In genomic region chr1:27044613-27045091, GRCh38 we compare ENCODE assay signal across 7 cellular contexts. TPM values are rescaled to one million over a fixed set of nuclear protein-coding genes. Genes with fewer than 3 reads are reported as not detected.
A peak's percentile ranks its signal among the peaks of the same experiment; 100 is the strongest.
DNase-seq lines count a peak whose midpoint lies in the region; TF ChIP-seq lines count a peak whose summit lies in the region.

No MANE protein-coding gene starts in this region.

- H3K4me3 Mint-ChIP-seq in activated T-helper 2 cell treated with anti-CD3 and anti-CD28 coated beads, Interferon-gamma antibody, Interleukin-2, Interleukin-4, amounts not matched to agents 10 μg/mL and 5 μg/mL and 100 μg/mL, durations not matched to agents 14 hours and 24 hours and 36 hours (ENCODE audit: low read depth): peak overlapping the region; percentile 62

- no peaks in the 10 kb centered on the region for H3K36me3 Mint-ChIP-seq in activated T-helper 2 cell treated with anti-CD3 and anti-CD28 coated beads, Interferon-gamma antibody, Interleukin-2, Interleukin-4, amounts not matched to agents 10 μg/mL and 5 μg/mL and 100 μg/mL, durations not matched to agents 14 hours and 24 hours and 36 hours (ENCODE audit: low read depth)

- H3K27ac Mint-ChIP-seq in activated T-helper 2 cell treated with anti-CD3 and anti-CD28 coated beads, Interferon-gamma antibody, Interleukin-2, Interleukin-4, amounts not matched to agents 10 μg/mL and 5 μg/mL and 100 μg/mL, durations not matched to agents 14 hours and 24 hours and 36 hours: no peak overlapping the region

- peak; percentile 93 for TF ChIP-seq CTCF in GM12875 (IDR thresholded peaks at IDR 0.05; ENCODE audit: borderline replicate concordance, insufficient read depth, low read depth, low read length)

- H3K9me3 ChIP-seq in KOPT-K1 (ENCODE audit: insufficient read depth, low read length, poor library complexity, severe bottlenecking): no peaks in the 10 kb centered on the region

- H3K4me1 Mint-ChIP-seq in activated T-helper 2 cell treated with anti-CD3 and anti-CD28 coated beads, Interferon-gamma antibody, Interleukin-2, Interleukin-4, amounts not matched to agents 10 μg/mL and 5 μg/mL and 100 μg/mL, durations not matched to agents 14 hours and 24 hours and 36 hours (ENCODE audit: low read depth): peaks cover 16% of the 10 kb centered on the region

- H3K27me3 Mint-ChIP-seq in activated T-helper 2 cell treated with anti-CD3 and anti-CD28 coated beads, Interferon-gamma antibody, Interleukin-2, Interleukin-4, amounts not matched to agents 10 μg/mL and 5 μg/mL and 100 μg/mL, durations not matched to agents 14 hours and 24 hours and 36 hours (ENCODE audit: low read depth): no peaks in the 10 kb centered on the region

- no peaks in the 10 kb centered on the region for H3K9me3 Mint-ChIP-seq in activated T-helper 2 cell treated with anti-CD3 and anti-CD28 coated beads, Interferon-gamma antibody, Interleukin-2, Interleukin-4, amounts not matched to agents 10 μg/mL and 5 μg/mL and 100 μg/mL, durations not matched to agents 14 hours and 24 hours and 36 hours

- DNase-seq in RPMI8226 (peak; percentile 92), foreskin melanocyte (peak; percentile 61), occipital lobe (lab: John Stamatoyannopoulos, UW) (peak; percentile 73), superior temporal gyrus (ENCODE audit: extremely low spot score) (peak; percentile 97)
- DNase-seq in activated T-helper 2 cell treated with anti-CD3 and anti-CD28 coated beads, Interferon-gamma antibody, Interleukin-2, Interleukin-4, amounts not matched to agents 10 μg/mL and 5 μg/mL and 100 μg/mL, durations not matched to agents 14 hours and 24 hours and 36 hours (ENCODE audit: low spot score): peak; percentile 77

- intact Hi-C loops in activated T-helper 2 cell treated with anti-CD3 and anti-CD28 coated beads, Interferon-gamma antibody, Interleukin-2, Interleukin-4, amounts not matched to agents 10 μg/mL and 5 μg/mL and 100 μg/mL, durations not matched to agents 14 hours and 24 hours and 36 hours (cut with micrococcal nuclease): loop anchor here (1.0 kb wide), 2 partner anchors 53 to 240 kb away; no protein-coding TSS in a partner anchor

- H3K36me3 ChIP-seq in KOPT-K1 (ENCODE audit: insufficient read depth, low read length): no peaks in the 10 kb centered on the region

- H3K4me3 ChIP-seq in GM12875 (ENCODE audit: low read depth, low read length): no peak overlapping the region

- peak overlapping the region; percentile 45 for H3K27ac ChIP-seq in KOPT-K1 (ENCODE audit: low read depth, low read length, poor library complexity, severe bottlenecking)

RNA-seq across cellular contexts. Expression of gene TENT5B, which starts 32.0 kb away (rescaled TPM):
- 0.07 TPM in 1 of 2 replicates, not detected in the other for total RNA-seq in activated T-helper 2 cell treated with anti-CD3 and anti-CD28 coated beads, Interferon-gamma antibody, Interleukin-2, Interleukin-4, amounts not matched to agents 10 μg/mL and 5 μg/mL and 100 μg/mL, durations not matched to agents 14 hours and 24 hours and 36 hours
- 0.31 TPM for total RNA-seq in occipital lobe

RNA-seq across cellular contexts. Expression of gene TRNP1, which starts 51.2 kb away (rescaled TPM):
- 0.85 and 0.89 TPM in 2 replicates for total RNA-seq in activated T-helper 2 cell treated with anti-CD3 and anti-CD28 coated beads, Interferon-gamma antibody, Interleukin-2, Interleukin-4, amounts not matched to agents 10 μg/mL and 5 μg/mL and 100 μg/mL, durations not matched to agents 14 hours and 24 hours and 36 hours
- total RNA-seq in occipital lobe: 16.4 TPM
